11 cellular contexts compared by ENCODE assay signal in the genomic region with DNA sequence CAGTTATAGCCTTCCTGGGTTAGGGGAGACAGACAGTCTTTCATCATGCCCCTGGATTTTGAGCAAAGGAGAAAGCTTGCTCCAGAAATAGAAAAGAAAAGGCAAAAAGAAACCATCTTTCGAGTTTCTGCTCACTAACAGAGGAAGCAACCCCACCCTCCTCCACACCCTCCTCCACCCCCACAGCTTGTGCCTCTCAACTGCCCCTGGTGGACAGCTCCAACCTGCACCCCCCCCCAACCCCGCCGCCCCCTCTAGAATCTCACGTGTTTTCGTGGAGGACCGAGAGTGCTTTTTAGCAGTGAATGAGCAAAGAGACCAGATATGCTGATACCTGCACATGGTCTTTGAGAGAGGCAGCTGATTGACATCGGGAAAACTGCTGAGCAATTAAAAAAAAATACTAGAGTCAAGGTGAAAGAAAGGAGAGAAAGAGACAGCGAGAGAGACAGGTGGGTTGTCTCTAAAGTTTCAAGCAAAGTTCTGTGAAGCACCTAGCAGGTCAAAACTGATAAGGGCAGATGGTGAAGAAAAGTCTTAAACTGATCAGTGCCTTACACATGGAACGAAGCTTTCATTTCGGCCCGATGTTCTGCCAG.
DNase-seq lines count a peak whose midpoint lies in the region; ATAC-seq, FAIRE-seq and TF ChIP-seq lines count a peak whose summit lies in the region.
"Had no signal": no experiment of that assay in that cellular context is flagged by ENCODE, and none has a peak within 500 bp of the region (broad histone marks: within the 10 kb centered on the region; RNA-seq: fewer than 3 reads in every experiment).

No MANE protein-coding gene starts in this region.

- H3K9me3 ChIP-seq in MM.1S (replicated peaks; ENCODE audit: insufficient read depth, low read length) (no peaks in the 10 kb centered on the region), astrocyte (ENCODE audit: insufficient read depth, low read depth, low read length) (no peaks in the 10 kb centered on the region)

- DNase-seq in EH (ENCODE audit: low read depth): peak; percentile 18
- peak; percentile 90 for DNase-seq in MM.1S
- no peak for DNase-seq in astrocyte (ENCODE audit: low read depth)
- DNase-seq in mesothelial cell of epicardium (ENCODE audit: low spot score in 2 of 2, unreplicated experiment in 2 of 2): no peak
- DNase-seq in stimulated activated effector memory CD8-positive, alpha-beta T cell treated with anti-CD3 and anti-CD28 coated beads, Interleukin-12 subunit alpha, Interleukin-12 subunit beta, amount 100 ng/mL, for 72 hours (ENCODE audit: low spot score in 2 of 2): no peak
- no peak for DNase-seq in GM19240 (ENCODE audit: insufficient read length, low spot score)
- DNase-seq: activated CD4-positive, alpha-beta T cell treated with anti-CD3 and anti-CD28 coated beads for 1 hour had no signal

- peak overlapping the region; percentile 90 for H3K4me2 ChIP-seq in MM.1S (ENCODE audit: low read depth, low read length)
- H3K4me2 ChIP-seq in astrocyte (ENCODE audit: low read length): peak overlapping the region; percentile 75

- no peak overlapping the region for H3K27ac Mint-ChIP-seq in astrocyte (ENCODE audit: unreplicated experiment)
- peak overlapping the region; percentile 5 for H3K27ac Mint-ChIP-seq in mesothelial cell of epicardium
- no peak overlapping the region for H3K27ac Mint-ChIP-seq in stimulated activated effector memory CD8-positive, alpha-beta T cell treated with anti-CD3 and anti-CD28 coated beads, Interleukin-12 subunit alpha, Interleukin-12 subunit beta, amount 100 ng/mL, for 72 hours

- no peak for FAIRE-seq in astrocyte (lab: Jason Lieb, UNC)
- FAIRE-seq: GM19239, HTR-8/SVneo had no signal

- no peak overlapping the region for H3K4me3 Mint-ChIP-seq in astrocyte (ENCODE audit: unreplicated experiment)
- H3K4me3 Mint-ChIP-seq in mesothelial cell of epicardium: no peak overlapping the region
- no peak overlapping the region for H3K4me3 Mint-ChIP-seq in stimulated activated effector memory CD8-positive, alpha-beta T cell treated with anti-CD3 and anti-CD28 coated beads, Interleukin-12 subunit alpha, Interleukin-12 subunit beta, amount 100 ng/mL, for 72 hours

- H3K4me1 ChIP-seq in MM.1S (ENCODE audit: low read length) (peaks cover 26% of the 10 kb centered on the region), astrocyte (ENCODE audit: insufficient read depth, low read length) (peaks cover 5% of the 10 kb centered on the region)

- no peaks in the 10 kb centered on the region for H4K20me1 ChIP-seq in MM.1S (ENCODE audit: insufficient read depth, low read length)
- H4K20me1 ChIP-seq in astrocyte (ENCODE audit: insufficient read depth, low read length): peaks cover 5% of the 10 kb centered on the region

- H3K36me3 ChIP-seq in MM.1S (replicated peaks; ENCODE audit: insufficient read depth, low read length): no peaks in the 10 kb centered on the region
- no peaks in the 10 kb centered on the region for H3K36me3 ChIP-seq in astrocyte (ENCODE audit: insufficient read depth, low read length)

- peak overlapping the region; percentile 63 for H3K4me3 ChIP-seq in MM.1S (ENCODE audit: low read length)
- H3K4me3 ChIP-seq in astrocyte (ENCODE audit: insufficient read depth, low read depth, low read length): peak overlapping the region; percentile 24

- H2AFZ ChIP-seq in MM.1S (ENCODE audit: low read length): peak overlapping the region; percentile 73
- no peak overlapping the region for H2AFZ ChIP-seq in astrocyte (ENCODE audit: low read depth, low read length)

- H3K9ac ChIP-seq in MM.1S (ENCODE audit: low read length) (peak overlapping the region; percentile 41; the same call in 1 of the 2 replicates), astrocyte (ENCODE audit: low read length) (peak overlapping the region; percentile 1)

- H3K36me3 Mint-ChIP-seq in astrocyte (ENCODE audit: low read depth, unreplicated experiment) (peaks cover 2% of the 10 kb centered on the region), mesothelial cell of epicardium (no peaks in the 10 kb centered on the region)
- no peaks in the 10 kb centered on the region for H3K36me3 Mint-ChIP-seq in stimulated activated effector memory CD8-positive, alpha-beta T cell treated with anti-CD3 and anti-CD28 coated beads, Interleukin-12 subunit alpha, Interleukin-12 subunit beta, amount 100 ng/mL, for 72 hours

- H3K27me3 ChIP-seq in MM.1S (replicated peaks; ENCODE audit: insufficient read depth, low read length) (0 out of 2 replicates have a peak, but pooled peaks cover 4% of the 10 kb centered on the region), astrocyte (ENCODE audit: insufficient read depth, low read length) (peaks cover 10% of the 10 kb centered on the region)

- ATAC-seq in GM21528 (IDR thresholded peaks at IDR 0.05; ENCODE audit: low FRiP score, unreplicated experiment) (no peak), GM19351 (IDR thresholded peaks at IDR 0.05; ENCODE audit: unreplicated experiment) (no peak)
- no peak for ATAC-seq in stimulated activated effector memory CD8-positive, alpha-beta T cell treated with anti-CD3 and anti-CD28 coated beads, Interleukin-12 subunit alpha, Interleukin-12 subunit beta, amount 100 ng/mL, for 72 hours

- H3K9me3 Mint-ChIP-seq in astrocyte (ENCODE audit: unreplicated experiment) (peaks cover 2% of the 10 kb centered on the region), mesothelial cell of epicardium (no peaks in the 10 kb centered on the region)
- peaks cover 2% of the 10 kb centered on the region for H3K9me3 Mint-ChIP-seq in stimulated activated effector memory CD8-positive, alpha-beta T cell treated with anti-CD3 and anti-CD28 coated beads, Interleukin-12 subunit alpha, Interleukin-12 subunit beta, amount 100 ng/mL, for 72 hours

- peaks cover 24% of the 10 kb centered on the region for H3F3A ChIP-seq in MM.1S (ENCODE audit: insufficient read depth, low read length)

- peaks cover 6% of the 10 kb centered on the region for H3K4me1 Mint-ChIP-seq in astrocyte (ENCODE audit: low read depth, unreplicated experiment)
- peaks cover 35% of the 10 kb centered on the region for H3K4me1 Mint-ChIP-seq in mesothelial cell of epicardium
- no peaks in the 10 kb centered on the region for H3K4me1 Mint-ChIP-seq in stimulated activated effector memory CD8-positive, alpha-beta T cell treated with anti-CD3 and anti-CD28 coated beads, Interleukin-12 subunit alpha, Interleukin-12 subunit beta, amount 100 ng/mL, for 72 hours

- H3K27ac ChIP-seq in MM.1S (ENCODE audit: low read length) (peak overlapping the region; percentile 58), astrocyte (ENCODE audit: low read depth, low read length) (no peak overlapping the region)

- peaks cover 15% of the 10 kb centered on the region for H3K27me3 Mint-ChIP-seq in astrocyte (ENCODE audit: low read depth, unreplicated experiment)
- H3K27me3 Mint-ChIP-seq in mesothelial cell of epicardium (ENCODE audit: low read depth): no peaks in the 10 kb centered on the region

- H3K79me2 ChIP-seq in MM.1S (ENCODE audit: low read length) (no peaks in the 10 kb centered on the region), astrocyte (ENCODE audit: insufficient read depth, low read length) (no peaks in the 10 kb centered on the region)

- peak; percentile 66 for TF ChIP-seq CTCF in MM.1S (IDR thresholded peaks at IDR 0.05; ENCODE audit: low read length)
- no peak for TF ChIP-seq CTCF in astrocyte (IDR thresholded peaks at IDR 0.05; ENCODE audit: insufficient read depth, low read depth, low read length)
- TF ChIP-seq CTCF in mesothelial cell of epicardium (IDR thresholded peaks at IDR 0.05; ENCODE audit: unreplicated experiment): no peak

- no peaks in the 10 kb centered on the region for H3K9me2 ChIP-seq in MM.1S (replicated peaks; ENCODE audit: insufficient read depth, low read length)

Comparison
In these comparisons a context has a peak if more than half of its experiments do, and no peak if none do; other contexts are left out.
1. DNase-seq: peak in EH (single experiment) and MM.1S (single experiment); none in astrocyte (single experiment), mesothelial cell of epicardium (0 of 2), stimulated activated effector memory CD8-positive, alpha-beta T cell treated with anti-CD3 and anti-CD28 coated beads, Interleukin-12 subunit alpha, Interleukin-12 subunit beta, amount 100 ng/mL, for 72 hours (0 of 2) and GM19240 (single experiment).